In the genomic region with DNA sequence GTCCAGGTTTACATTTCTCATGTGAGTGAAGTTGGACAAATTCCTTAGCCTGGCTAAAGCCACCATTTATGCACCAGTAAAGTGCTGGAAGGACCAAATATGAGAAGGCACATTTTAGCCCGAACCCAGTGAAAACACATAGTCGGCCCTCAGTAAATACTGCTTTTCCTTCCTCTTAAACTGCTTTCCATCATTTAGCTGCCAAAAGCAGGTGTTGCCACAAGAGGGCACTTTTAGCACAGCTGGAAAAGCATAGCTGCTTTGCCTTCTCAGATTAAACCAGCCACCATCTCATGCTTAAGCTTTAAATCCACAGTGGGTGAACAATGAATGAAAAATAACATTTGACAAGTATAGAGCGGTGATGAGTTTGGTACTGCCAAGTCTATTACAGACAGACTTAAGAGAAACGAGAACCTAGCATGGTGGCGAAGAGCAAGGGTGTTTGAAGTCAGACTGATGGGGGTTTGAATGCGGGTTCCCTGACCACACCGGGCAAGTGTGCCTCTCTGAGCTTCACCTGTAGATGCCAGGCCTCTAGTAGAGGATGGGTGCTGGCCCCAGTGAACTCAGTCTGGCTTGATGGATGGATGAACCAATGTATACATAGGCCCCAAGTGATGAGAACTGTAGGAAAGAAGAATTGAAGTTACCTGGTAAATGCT, we compare ENCODE assay signal across 8 cellular contexts. TPM values are rescaled to one million over a fixed set of nuclear protein-coding genes. Genes with fewer than 3 reads are reported as not detected.
DNase-seq lines count a peak whose midpoint lies in the region; ATAC-seq and TF ChIP-seq lines count a peak whose summit lies in the region.

No MANE protein-coding gene starts in this region.

- H3K9ac ChIP-seq in adipocyte (ENCODE audit: low read length) (no peak overlapping the region), smooth muscle cell (ENCODE audit: low read depth) (no peak overlapping the region)

- no peak overlapping the region for H3K4me3 ChIP-seq in DOHH2 (ENCODE audit: low read length)
- H3K4me3 ChIP-seq in NB4 (ENCODE audit: low read depth, low read length), result no peak overlapping the region
- no peak overlapping the region for H3K4me3 ChIP-seq in adipocyte (ENCODE audit: low read length)
- H3K4me3 ChIP-seq in right cardiac atrium (ENCODE audit: low read length), result no peak overlapping the region
- no peak overlapping the region for H3K4me3 ChIP-seq in smooth muscle cell

- DNase-seq in H4 (ENCODE audit: low spot score) (peak; percentile 73), NB4 (ENCODE audit: low read depth) (peak; percentile 78), SW480 (ENCODE audit: low spot score) (peak; percentile 53), adipocyte (ENCODE audit: low read depth) (peak; percentile 86), right cardiac atrium (peak; percentile 43 to 63 (median 52)), smooth muscle cell (lab: John Stamatoyannopoulos, UW; ENCODE audit: unreplicated experiment) (no peak)

- no peaks in the 10 kb centered on the region; the same call in 1 of the 2 replicates for H4K20me1 ChIP-seq in DOHH2 (ENCODE audit: control insufficient read depth, insufficient read depth, low read depth, low read length)
- no peaks in the 10 kb centered on the region for H4K20me1 ChIP-seq in smooth muscle cell (ENCODE audit: low read depth)

- no peak overlapping the region for H2AFZ ChIP-seq in smooth muscle cell (ENCODE audit: low read depth)

- no peak for TF ChIP-seq POLR2A in NB4 (IDR thresholded peaks at IDR 0.05; ENCODE audit: extremely low read depth, insufficient read length)

- peaks cover 14% of the 10 kb centered on the region for H3K4me1 ChIP-seq in DOHH2 (ENCODE audit: control insufficient read depth, low read length)
- peaks cover 4% of the 10 kb centered on the region for H3K4me1 ChIP-seq in adipocyte (ENCODE audit: control insufficient read depth, insufficient read depth, low read length)
- H3K4me1 ChIP-seq in right cardiac atrium (ENCODE audit: control insufficient read depth, insufficient read depth, low read length), result no peaks in the 10 kb centered on the region
- no peaks in the 10 kb centered on the region for H3K4me1 ChIP-seq in smooth muscle cell (ENCODE audit: low read depth)

- H3K36me3 ChIP-seq in DOHH2 (ENCODE audit: control insufficient read depth, low read length) (peaks cover 67% of the 10 kb centered on the region), adipocyte (ENCODE audit: control insufficient read depth, insufficient read depth, low read length, severe bottlenecking) (peaks cover 21% of the 10 kb centered on the region), smooth muscle cell (ENCODE audit: low read depth) (peaks cover 4% of the 10 kb centered on the region)

- no peak overlapping the region for H3K27ac ChIP-seq in DOHH2 (ENCODE audit: low read depth, low read length)
- no peak overlapping the region for H3K27ac ChIP-seq in right cardiac atrium (ENCODE audit: low read length)
- H3K27ac ChIP-seq in smooth muscle cell (ENCODE audit: low read depth), result no peak overlapping the region

- ATAC-seq in right cardiac atrium (peak; percentile 63 to 68), GM19467 (IDR thresholded peaks at IDR 0.05; ENCODE audit: unreplicated experiment) (no peak)

- H3K9me3 ChIP-seq in DOHH2 (ENCODE audit: control insufficient read depth, insufficient read depth, low read length) (no peaks in the 10 kb centered on the region), adipocyte (ENCODE audit: control insufficient read depth, low read length) (no peaks in the 10 kb centered on the region), right cardiac atrium (ENCODE audit: control insufficient read depth, low read length) (no peaks in the 10 kb centered on the region), smooth muscle cell (replicated peaks; ENCODE audit: low read depth) (no peaks in the 10 kb centered on the region)

- H3K79me2 ChIP-seq in DOHH2 (ENCODE audit: control insufficient read depth, low read length) (no peaks in the 10 kb centered on the region), smooth muscle cell (ENCODE audit: low read depth) (no peaks in the 10 kb centered on the region)

- intact Hi-C loops in right cardiac atrium (cut with DNase I), result loop anchor here (5.0 to 10.0 kb wide), 3 partner anchors 146 to 151 kb away; no protein-coding TSS in a partner anchor

- peak overlapping the region; percentile 33; the same call in 1 of the 2 replicates for H3K4me2 ChIP-seq in DOHH2 (ENCODE audit: low read length)
- H3K4me2 ChIP-seq in smooth muscle cell, result no peak overlapping the region

- no peaks in the 10 kb centered on the region for H3K27me3 ChIP-seq in DOHH2 (ENCODE audit: control insufficient read depth, low read length)
- H3K27me3 ChIP-seq in adipocyte (replicated peaks; ENCODE audit: control insufficient read depth, insufficient read depth, low read length), result no peaks in the 10 kb centered on the region
- H3K27me3 ChIP-seq in right cardiac atrium (ENCODE audit: control insufficient read depth, insufficient read depth), result no peaks in the 10 kb centered on the region
- no peaks in the 10 kb centered on the region for H3K27me3 ChIP-seq in smooth muscle cell (ENCODE audit: low read depth)

- H3F3A ChIP-seq in DOHH2 (ENCODE audit: control insufficient read depth, insufficient read depth) (peaks cover 11% of the 10 kb centered on the region), smooth muscle cell (ENCODE audit: low read depth) (peaks cover 8% of the 10 kb centered on the region)

- TF ChIP-seq CTCF in DOHH2 (IDR thresholded peaks at IDR 0.05; ENCODE audit: low read depth, low read length, poor library complexity, severe bottlenecking) (peak; percentile 88), NB4 (IDR thresholded peaks at IDR 0.05; ENCODE audit: low read depth, low read length) (peak; percentile 83), smooth muscle cell (IDR thresholded peaks at IDR 0.05; ENCODE audit: borderline replicate concordance, insufficient read depth, poor library complexity, severe bottlenecking) (peak; percentile 69)

- WGBS in right cardiac atrium, result 71% methylated on average over 7 of the region's 7 CpGs
- 84% methylated on average over 7 of the region's 7 CpGs for WGBS in smooth muscle cell (ENCODE audit: low lambda C conversion rate)

- no peaks in the 10 kb centered on the region for H3K9me2 ChIP-seq in DOHH2 (replicated peaks; ENCODE audit: control insufficient read depth, low read length)

RNA-seq across cellular contexts. Expression of a gene that starts 57.8 kb away (rescaled TPM):
- total RNA-seq in H4 (2014; rRNA removed; shearing (Covaris generic)), result 17.5 and 18.1 TPM in 2 replicates
- total RNA-seq in right cardiac atrium (1 to 10 TPM; 3.2 to 4.6 (median 4.1) TPM), smooth muscle cell (28.2 and 29.9 TPM in 2 replicates)
- polyA plus RNA-seq in right cardiac atrium (2.4 TPM), smooth muscle cell (8.6 and 13.3 TPM in 2 replicates)
